1 cellular context compared by ENCODE assay signal in genomic region chr15:72231066-72231846, GRCh38.
TF ChIP-seq lines count a peak whose summit lies in the region.

Gene PKM (minus strand): TSS chr15:72231190. CDS start chr15:72219097, 12,093 bp downstream.

TF ChIP-seq in HepG2, 621 proteins besides CTCF, POLR2A, EP300 and RAD21 (continued from another document and continues in another):
- TF ChIP-seq ZFP91 (CRISPR knock-in tag; IDR thresholded peaks at IDR 0.05; ENCODE audit: borderline replicate concordance) (peak; percentile 94), FOSL1 (CRISPR knock-in tag; IDR thresholded peaks at IDR 0.05; ENCODE audit: borderline replicate concordance) (no peak), ZUFSP (CRISPR knock-in tag; IDR thresholded peaks at IDR 0.05; ENCODE audit: borderline replicate concordance) (no peak), HIC2 (CRISPR knock-in tag; IDR thresholded peaks at IDR 0.05; ENCODE audit: low read depth) (no peak), ZFP37 (CRISPR knock-in tag; IDR thresholded peaks at IDR 0.05; ENCODE audit: borderline replicate concordance) (no peak), TGIF2 (CRISPR knock-in tag; IDR thresholded peaks at IDR 0.05) (peak; percentile 16), ERF (CRISPR knock-in tag; IDR thresholded peaks at IDR 0.05) (peak; percentile 91), NFE2 (CRISPR knock-in tag; IDR thresholded peaks at IDR 0.05) (no peak), ZNF782 (CRISPR knock-in tag; IDR thresholded peaks at IDR 0.05; ENCODE audit: borderline replicate concordance) (peak; percentile 63), ZNF670 (CRISPR knock-in tag; IDR thresholded peaks at IDR 0.05; ENCODE audit: borderline replicate concordance) (0 out of 2 replicates have a peak, but pooled peaks have one; percentile 12), KDM2A (CRISPR knock-in tag; IDR thresholded peaks at IDR 0.05; ENCODE audit: borderline replicate concordance, low read depth) (peak; percentile 79), KAT8 (CRISPR knock-in tag; IDR thresholded peaks at IDR 0.05) (peak; percentile 87), TBX3 (IDR thresholded peaks at IDR 0.05; ENCODE audit: borderline replicate concordance) (no peak), ZNF720 (CRISPR knock-in tag; IDR thresholded peaks at IDR 0.05) (no peak), NFATC3 (CRISPR knock-in tag; IDR thresholded peaks at IDR 0.05) (no peak), ZNF781 (CRISPR knock-in tag; IDR thresholded peaks at IDR 0.05; ENCODE audit: borderline replicate concordance, not compliant biosample characterization) (peak; percentile 12), ZNF292 (CRISPR knock-in tag; IDR thresholded peaks at IDR 0.05; ENCODE audit: borderline replicate concordance, low read depth) (no peak), MEIS2 (CRISPR knock-in tag; IDR thresholded peaks at IDR 0.05) (peak; percentile 57; the same call in 1 of the 2 replicates), MIER3 (CRISPR knock-in tag; IDR thresholded peaks at IDR 0.05; ENCODE audit: borderline replicate concordance) (no peak), ELF4 (CRISPR knock-in tag; IDR thresholded peaks at IDR 0.05; ENCODE audit: borderline replicate concordance) (no peak), ZNF383 (CRISPR knock-in tag; IDR thresholded peaks at IDR 0.05; ENCODE audit: borderline replicate concordance) (no peak), ZNF143 (CRISPR knock-in tag; IDR thresholded peaks at IDR 0.05) (no peak; the same call in 1 of the 2 replicates), ZSCAN31 (CRISPR knock-in tag; IDR thresholded peaks at IDR 0.05; ENCODE audit: low read depth) (peak; percentile 78; the same call in 1 of the 2 replicates), ZNF280D (CRISPR knock-in tag; IDR thresholded peaks at IDR 0.05) (peak; percentile 14; the same call in 1 of the 2 replicates), FLYWCH1 (CRISPR knock-in tag; IDR thresholded peaks at IDR 0.05) (no peak), U2AF1 (optimal IDR thresholded peaks at IDR 0.05; ENCODE audit: low read depth, low read length) (no peak), KDM1A (CRISPR knock-in tag; IDR thresholded peaks at IDR 0.05) (peak; percentile 13; the same call in 1 of the 2 replicates), ATF7 (IDR thresholded peaks at IDR 0.05) (no peak), ATF7 (CRISPR knock-in tag; IDR thresholded peaks at IDR 0.05) (no peak), CEBPB (IDR thresholded peaks at IDR 0.05; ENCODE audit: borderline replicate concordance, low read depth, low read length) (no peak), ZNF790 (CRISPR knock-in tag; IDR thresholded peaks at IDR 0.05; ENCODE audit: borderline replicate concordance) (peak; percentile 53; the same call in 1 of the 2 replicates), POLR2AphosphoS2 (IDR thresholded peaks at IDR 0.05; ENCODE audit: low read depth, low read length) (no peak), ETV6 (CRISPR knock-in tag; conservative IDR thresholded peaks at IDR 0.05) (no peak; the same call in none of the 2 replicates), ZNF12 (CRISPR knock-in tag; IDR thresholded peaks at IDR 0.05) (peak; percentile 91), MLLT10 (CRISPR knock-in tag; IDR thresholded peaks at IDR 0.05) (no peak), KLF11 (CRISPR knock-in tag; IDR thresholded peaks at IDR 0.05) (peak; percentile 64; the same call in 1 of the 2 replicates), ZNF350 (CRISPR knock-in tag; IDR thresholded peaks at IDR 0.05; ENCODE audit: borderline replicate concordance, low read depth) (no peak)
- TF ChIP-seq, protein P1, sequence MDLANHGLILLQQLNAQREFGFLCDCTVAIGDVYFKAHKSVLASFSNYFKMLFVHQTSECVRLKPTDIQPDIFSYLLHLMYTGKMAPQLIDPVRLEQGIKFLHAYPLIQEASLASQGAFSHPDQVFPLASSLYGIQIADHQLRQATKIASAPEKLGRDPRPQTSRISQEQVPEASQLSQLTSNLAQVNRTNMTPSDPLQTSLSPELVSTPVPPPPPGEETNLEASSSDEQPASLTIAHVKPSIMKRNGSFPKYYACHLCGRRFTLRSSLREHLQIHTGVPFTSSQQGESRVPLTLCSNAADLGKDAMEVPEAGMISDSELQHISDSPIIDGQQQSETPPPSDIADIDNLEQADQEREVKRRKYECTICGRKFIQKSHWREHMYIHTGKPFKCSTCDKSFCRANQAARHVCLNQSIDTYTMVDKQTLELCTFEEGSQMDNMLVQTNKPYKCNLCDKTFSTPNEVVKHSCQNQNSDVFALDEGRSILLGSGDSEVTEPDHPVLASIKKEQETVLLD (CRISPR knock-in tag; IDR thresholded peaks at IDR 0.05; ENCODE audit: low read depth), result peak; percentile 88
- TF ChIP-seq, protein P2, sequence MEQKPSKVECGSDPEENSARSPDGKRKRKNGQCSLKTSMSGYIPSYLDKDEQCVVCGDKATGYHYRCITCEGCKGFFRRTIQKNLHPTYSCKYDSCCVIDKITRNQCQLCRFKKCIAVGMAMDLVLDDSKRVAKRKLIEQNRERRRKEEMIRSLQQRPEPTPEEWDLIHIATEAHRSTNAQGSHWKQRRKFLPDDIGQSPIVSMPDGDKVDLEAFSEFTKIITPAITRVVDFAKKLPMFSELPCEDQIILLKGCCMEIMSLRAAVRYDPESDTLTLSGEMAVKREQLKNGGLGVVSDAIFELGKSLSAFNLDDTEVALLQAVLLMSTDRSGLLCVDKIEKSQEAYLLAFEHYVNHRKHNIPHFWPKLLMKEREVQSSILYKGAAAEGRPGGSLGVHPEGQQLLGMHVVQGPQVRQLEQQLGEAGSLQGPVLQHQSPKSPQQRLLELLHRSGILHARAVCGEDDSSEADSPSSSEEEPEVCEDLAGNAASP (CRISPR knock-in tag; IDR thresholded peaks at IDR 0.05; ENCODE audit: borderline replicate concordance), result peak; percentile 58
- TF ChIP-seq, protein P3, sequence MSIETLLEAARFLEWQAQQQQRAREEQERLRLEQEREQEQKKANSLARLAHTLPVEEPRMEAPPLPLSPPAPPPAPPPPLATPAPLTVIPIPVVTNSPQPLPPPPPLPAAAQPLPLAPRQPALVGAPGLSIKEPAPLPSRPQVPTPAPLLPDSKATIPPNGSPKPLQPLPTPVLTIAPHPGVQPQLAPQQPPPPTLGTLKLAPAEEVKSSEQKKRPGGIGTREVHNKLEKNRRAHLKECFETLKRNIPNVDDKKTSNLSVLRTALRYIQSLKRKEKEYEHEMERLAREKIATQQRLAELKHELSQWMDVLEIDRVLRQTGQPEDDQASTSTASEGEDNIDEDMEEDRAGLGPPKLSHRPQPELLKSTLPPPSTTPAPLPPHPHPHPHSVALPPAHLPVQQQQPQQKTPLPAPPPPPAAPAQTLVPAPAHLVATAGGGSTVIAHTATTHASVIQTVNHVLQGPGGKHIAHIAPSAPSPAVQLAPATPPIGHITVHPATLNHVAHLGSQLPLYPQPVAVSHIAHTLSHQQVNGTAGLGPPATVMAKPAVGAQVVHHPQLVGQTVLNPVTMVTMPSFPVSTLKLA (IDR thresholded peaks at IDR 0.05), result peak; percentile 30; the same call in 1 of the 2 replicates
- TF ChIP-seq, protein P4, sequence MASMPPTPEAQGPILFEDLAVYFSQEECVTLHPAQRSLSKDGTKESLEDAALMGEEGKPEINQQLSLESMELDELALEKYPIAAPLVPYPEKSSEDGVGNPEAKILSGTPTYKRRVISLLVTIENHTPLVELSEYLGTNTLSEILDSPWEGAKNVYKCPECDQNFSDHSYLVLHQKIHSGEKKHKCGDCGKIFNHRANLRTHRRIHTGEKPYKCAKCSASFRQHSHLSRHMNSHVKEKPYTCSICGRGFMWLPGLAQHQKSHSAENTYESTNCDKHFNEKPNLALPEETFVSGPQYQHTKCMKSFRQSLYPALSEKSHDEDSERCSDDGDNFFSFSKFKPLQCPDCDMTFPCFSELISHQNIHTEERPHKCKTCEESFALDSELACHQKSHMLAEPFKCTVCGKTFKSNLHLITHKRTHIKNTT (CRISPR knock-in tag; IDR thresholded peaks at IDR 0.05), result peak; percentile 50; the same call in 1 of the 2 replicates
- TF ChIP-seq, protein P5, sequence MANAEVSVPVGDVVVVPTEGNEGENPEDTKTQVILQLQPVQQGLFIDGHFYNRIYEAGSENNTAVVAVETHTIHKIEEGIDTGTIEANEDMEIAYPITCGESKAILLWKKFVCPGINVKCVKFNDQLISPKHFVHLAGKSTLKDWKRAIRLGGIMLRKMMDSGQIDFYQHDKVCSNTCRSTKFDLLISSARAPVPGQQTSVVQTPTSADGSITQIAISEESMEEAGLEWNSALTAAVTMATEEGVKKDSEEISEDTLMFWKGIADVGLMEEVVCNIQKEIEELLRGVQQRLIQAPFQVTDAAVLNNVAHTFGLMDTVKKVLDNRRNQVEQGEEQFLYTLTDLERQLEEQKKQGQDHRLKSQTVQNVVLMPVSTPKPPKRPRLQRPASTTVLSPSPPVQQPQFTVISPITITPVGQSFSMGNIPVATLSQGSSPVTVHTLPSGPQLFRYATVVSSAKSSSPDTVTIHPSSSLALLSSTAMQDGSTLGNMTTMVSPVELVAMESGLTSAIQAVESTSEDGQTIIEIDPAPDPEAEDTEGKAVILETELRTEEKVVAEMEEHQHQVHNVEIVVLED (CRISPR knock-in tag; IDR thresholded peaks at IDR 0.05; ENCODE audit: borderline replicate concordance), result peak; percentile 88
